ENCODE assay signal across 26 cellular contexts in genomic region chr4:1496116-1496642, GRCh38.
"Had no signal": no experiment of that assay in that cellular context is flagged by ENCODE, and none has a peak within 500 bp of the region (broad histone marks: within the 10 kb centered on the region; RNA-seq: fewer than 3 reads in every experiment).

No MANE protein-coding gene starts in this region.

- H3K9me3 Mint-ChIP-seq: effector memory CD8-positive, alpha-beta T cell; nephron had no signal

- H3K4me2 ChIP-seq: hepatocyte had no signal

- H3K27ac ChIP-seq: ascending aorta, gastroesophageal sphincter, hepatocyte, lower lobe of right lung, neutrophil, ovary, psoas muscle, right atrium auricular region, spleen, thoracic aorta had no signal

- H3K9me3 ChIP-seq: ascending aorta, gastroesophageal sphincter, lower lobe of right lung, neutrophil, ovary, psoas muscle, right atrium auricular region, spleen, thoracic aorta had no signal

- H3K4me3 Mint-ChIP-seq: activated naive CD8-positive, alpha-beta T cell; brain; effector memory CD8-positive, alpha-beta T cell; nephron had no signal

- H3K27me3 Mint-ChIP-seq: brain had no signal

- H3K36me3 Mint-ChIP-seq: activated naive CD8-positive, alpha-beta T cell; brain had no signal

- H3K36me3 ChIP-seq: ascending aorta, gastroesophageal sphincter, lower lobe of right lung, neutrophil, ovary, right atrium auricular region, spleen, thoracic aorta had no signal

- DNase-seq: activated CD4-positive, alpha-beta T cell treated with anti-CD3 and anti-CD28 coated beads for 4 hours; activated CD4-positive, alpha-beta T cell treated with anti-CD3 and anti-CD28 coated beads, Interleukin-2, amount 50 U/mL, for 4 hours; activated effector memory CD4-positive, alpha-beta T cell treated with Interleukin-2 at 50 U/mL for 16 hours; activated naive CD4-positive, alpha-beta T cell treated with Interleukin-2 at 50 U/mL for 16 hours; activated T-cell treated with anti-CD3 and anti-CD28 coated beads for 4 hours; caudate nucleus; cortex of kidney; effector memory CD8-positive, alpha-beta T cell; islet precursor cell; left cardiac atrium; mesenchymal stem cell; stimulated activated naive CD4-positive, alpha-beta T cell; trophoblast cell had no signal

- H3K4me3 ChIP-seq: ascending aorta, gastroesophageal sphincter, hepatocyte, lower lobe of right lung, ovary, psoas muscle, right atrium auricular region, spleen, thoracic aorta had no signal

- H3K27me3 ChIP-seq: ascending aorta, ovary, right atrium auricular region had no signal

- H3K27ac Mint-ChIP-seq: activated naive CD8-positive, alpha-beta T cell; brain; effector memory CD8-positive, alpha-beta T cell; nephron had no signal

- H3K4me1 ChIP-seq: ascending aorta, gastroesophageal sphincter, lower lobe of right lung, psoas muscle, right atrium auricular region, spleen had no signal

- H3K4me1 Mint-ChIP-seq: nephron had no signal

- ATAC-seq: effector memory CD8-positive, alpha-beta T cell; gastroesophageal sphincter; left cardiac atrium; lower lobe of right lung; psoas muscle had no signal
